Comparison of ENCODE assay signal across 11 cellular contexts in the genomic region with DNA sequence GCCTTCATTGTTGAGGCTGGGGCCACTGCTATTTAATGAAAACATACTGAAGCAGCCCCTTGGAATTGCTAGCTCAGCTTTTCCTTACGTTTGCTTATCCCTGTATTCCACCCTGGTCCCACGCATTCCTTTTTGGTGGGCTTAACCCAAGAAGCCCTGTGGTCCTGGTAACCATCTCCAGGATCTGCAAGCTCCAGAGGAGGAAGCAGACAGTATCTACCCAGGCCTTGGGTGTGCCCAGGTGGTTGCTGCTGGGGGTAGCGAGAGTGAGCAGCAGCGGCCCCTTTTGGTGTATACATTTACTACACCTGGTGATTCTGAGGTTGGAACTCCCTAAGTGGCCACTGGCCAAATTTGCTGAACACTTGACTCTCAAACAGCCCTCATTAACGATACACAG.
DNase-seq lines count a peak whose midpoint lies in the region; ATAC-seq and TF ChIP-seq lines count a peak whose summit lies in the region.
"Had no signal": no experiment of that assay in that cellular context is flagged by ENCODE, and none has a peak within 500 bp of the region (broad histone marks: within the 10 kb centered on the region; RNA-seq: fewer than 3 reads in every experiment).

No MANE protein-coding gene starts in this region.

- no peak overlapping the region for H3K14ac ChIP-seq in neuronal stem cell (ENCODE audit: low read length)

- peaks cover 0 to 5% of the 10 kb centered on the region in 2 donors for H3K4me1 ChIP-seq in neuronal stem cell (ENCODE audit: control insufficient read depth in 2 of 2, insufficient read depth in 1 of 2, low read depth in 1 of 2, low read length in 2 of 2)
- no peaks in the 10 kb centered on the region for H3K4me1 ChIP-seq in lower lobe of right lung

- H3K79me1 ChIP-seq in neuronal stem cell (ENCODE audit: low read depth, low read length): no peaks in the 10 kb centered on the region

- ATAC-seq in HG03571 (IDR thresholded peaks at IDR 0.05; ENCODE audit: unreplicated experiment) (no peak), lower lobe of right lung (no peak)
- no peak for ATAC-seq in activated T-cell treated with anti-CD3 and anti-CD28 coated beads, Interleukin-2, amount 50 U/mL, for 72 hours (replicated peaks in 1 of 2)

- H3K9me3 ChIP-seq in SU-DHL-6 (ENCODE audit: insufficient read depth, low read length): no peaks in the 10 kb centered on the region
- H3K9me3 ChIP-seq in neuronal stem cell (replicated peaks in 1 of 2; ENCODE audit: control insufficient read depth in 2 of 2, insufficient read depth in 1 of 2, low read depth in 1 of 2, low read length in 2 of 2): no peaks in the 10 kb centered on the region
- peaks cover 6% of the 10 kb centered on the region for H3K9me3 ChIP-seq in lower lobe of right lung
- H3K9me3 ChIP-seq: BLaER1 had no signal

- H2AFZ ChIP-seq in SU-DHL-6 (ENCODE audit: low read depth, low read length, severe bottlenecking) (no peak overlapping the region), neuronal stem cell (ENCODE audit: low read length) (no peak overlapping the region)

- no peak overlapping the region for H2BK15ac ChIP-seq in neuronal stem cell (ENCODE audit: low read length)

- no peak overlapping the region for H2BK120ac ChIP-seq in neuronal stem cell (ENCODE audit: low read depth, low read length)

- H3K27ac ChIP-seq in SU-DHL-6 (ENCODE audit: low read depth, low read length) (no peak overlapping the region), neuronal stem cell (replicated peaks; ENCODE audit: low read length) (no peak overlapping the region), lower lobe of right lung (no peak overlapping the region)
- H3K27ac ChIP-seq: BLaER1 had no signal

- H2BK12ac ChIP-seq in neuronal stem cell (ENCODE audit: low read length): no peak overlapping the region

- no peak overlapping the region for H3K18ac ChIP-seq in neuronal stem cell (ENCODE audit: low read length)

- H3K36me3 ChIP-seq in SU-DHL-6 (ENCODE audit: low read length): no peaks in the 10 kb centered on the region
- H3K36me3 ChIP-seq in neuronal stem cell (replicated peaks in 1 of 2; ENCODE audit: control insufficient read depth in 2 of 2, insufficient read depth in 2 of 2, low read length in 2 of 2): no peaks in the 10 kb centered on the region
- H3K36me3 ChIP-seq in lower lobe of right lung: no peaks in the 10 kb centered on the region
- H3K36me3 ChIP-seq: BLaER1 had no signal

- intact Hi-C loops in lower lobe of right lung (cut with DNase I): no loop called here

- no peaks in the 10 kb centered on the region for H4K20me1 ChIP-seq in SU-DHL-6 (ENCODE audit: low read depth, low read length)
- H4K20me1 ChIP-seq: BLaER1 had no signal

- no peak overlapping the region for H2BK5ac ChIP-seq in neuronal stem cell (ENCODE audit: low read length)

- no peaks in the 10 kb centered on the region for H3K27me3 ChIP-seq in SU-DHL-6 (ENCODE audit: low read length)
- H3K27me3 ChIP-seq in neuronal stem cell (ENCODE audit: control insufficient read depth in 3 of 3, insufficient read depth in 3 of 3, low read depth in 1 of 3, low read length in 3 of 3): no peaks in the 10 kb centered on the region
- peaks cover 4% of the 10 kb centered on the region for H3K27me3 ChIP-seq in lower lobe of right lung (ENCODE audit: low read depth)
- H3K27me3 ChIP-seq: BLaER1 had no signal

- no peaks in the 10 kb centered on the region for H3F3A ChIP-seq in SU-DHL-6 (ENCODE audit: insufficient read depth)

- H3K4me3 ChIP-seq in SU-DHL-6 (ENCODE audit: insufficient read depth, low read length, poor library complexity, severe bottlenecking) (no peak overlapping the region), neuronal stem cell (ENCODE audit: low read length in 2 of 2) (no peak overlapping the region), lower lobe of right lung (no peak overlapping the region)
- H3K4me3 ChIP-seq: BLaER1, lung had no signal

- H3K4ac ChIP-seq in neuronal stem cell (ENCODE audit: low read length): no peak overlapping the region

- no peaks in the 10 kb centered on the region for H3K79me2 ChIP-seq in SU-DHL-6 (ENCODE audit: insufficient read depth, low read length)

- H3K9me2 ChIP-seq in SU-DHL-6 (replicated peaks; ENCODE audit: insufficient read depth, low read length): no peaks in the 10 kb centered on the region

- no peak overlapping the region for H3K23ac ChIP-seq in neuronal stem cell (ENCODE audit: low read depth, low read length, poor library complexity)

- H4K8ac ChIP-seq in neuronal stem cell (ENCODE audit: low read depth, low read length): no peak overlapping the region

- H3K9ac ChIP-seq in SU-DHL-6 (ENCODE audit: low read length) (no peak overlapping the region), neuronal stem cell (ENCODE audit: low read depth, low read length, poor library complexity) (no peak overlapping the region)
- H3K9ac ChIP-seq: BLaER1 had no signal

- DNase-seq in SHP77 (lab: John Stamatoyannopoulos, UW) (peak; percentile 11 to 37), SHP77 treated with DMSO at 0.1 percent for 48 hours (lab: John Stamatoyannopoulos, UW) (no peak), neuronal stem cell (ENCODE audit: low spot score) (peak; percentile 15), lower lobe of right lung (no peak)
- no peak for DNase-seq in activated T-cell treated with anti-CD3 and anti-CD28 coated beads, Interleukin-2, amount 50 U/mL, for 72 hours
- DNase-seq: activated CD4-positive, CD25-positive, alpha-beta regulatory T cell treated with anti-CD3 and anti-CD28 coated beads, Interleukin-2, amount 50 U/mL, for 72 hours had no signal

- no peaks in the 10 kb centered on the region for H3K4me1 Mint-ChIP-seq in activated T-cell treated with anti-CD3 and anti-CD28 coated beads, Interleukin-2, amount 50 U/mL, for 72 hours (ENCODE audit: low read depth)

- no peak overlapping the region for H2AK5ac ChIP-seq in neuronal stem cell (ENCODE audit: low read depth, low read length)

- H4K91ac ChIP-seq in neuronal stem cell (ENCODE audit: low read depth, low read length, poor library complexity): no peak overlapping the region

- TF ChIP-seq CTCF in LNCAP (IDR thresholded peaks at IDR 0.05): peak; percentile 41; the same call in 1 of the 2 replicates
- TF ChIP-seq CTCF in SU-DHL-6 (IDR thresholded peaks at IDR 0.05; ENCODE audit: insufficient read depth, low read length, poor library complexity, severe bottlenecking): peak; percentile 34
- TF ChIP-seq CTCF in lower lobe of right lung (IDR thresholded peaks at IDR 0.05): no peak

- no peaks in the 10 kb centered on the region for H3K27me3 Mint-ChIP-seq in activated T-cell treated with anti-CD3 and anti-CD28 coated beads, Interleukin-2, amount 50 U/mL, for 72 hours (ENCODE audit: low read depth)

- no peak overlapping the region for H3K4me3 Mint-ChIP-seq in activated T-cell treated with anti-CD3 and anti-CD28 coated beads, Interleukin-2, amount 50 U/mL, for 72 hours

- H3K36me3 Mint-ChIP-seq in activated T-cell treated with anti-CD3 and anti-CD28 coated beads, Interleukin-2, amount 50 U/mL, for 72 hours (ENCODE audit: insufficient read depth in 2 of 2): no peaks in the 10 kb centered on the region

- no CpG with 5 or more reads among the region's 5 CpGs for WGBS in neuronal stem cell (ENCODE audit: extremely low coverage in 2 of 2, insufficient read length in 2 of 2, insufficient replicate concordance in 1 of 2), 2 donors

- H3K27ac Mint-ChIP-seq in activated T-cell treated with anti-CD3 and anti-CD28 coated beads, Interleukin-2, amount 50 U/mL, for 72 hours: no peak overlapping the region

- H3K4me2 ChIP-seq in SU-DHL-6 (ENCODE audit: low read depth, low read length, poor library complexity, severe bottlenecking): no peak overlapping the region
- H3K4me2 ChIP-seq in neuronal stem cell (ENCODE audit: insufficient read depth, low read length, poor library complexity, severe bottlenecking): no peak overlapping the region
- H3K4me2 ChIP-seq: BLaER1 had no signal

- H3K9me3 Mint-ChIP-seq in activated T-cell treated with anti-CD3 and anti-CD28 coated beads, Interleukin-2, amount 50 U/mL, for 72 hours: no peaks in the 10 kb centered on the region

Comparison
In these comparisons a context has a peak if more than half of its experiments do, and no peak if none do; other contexts are left out.
1. DNase-seq: peak in SHP77 (2 of 2) and neuronal stem cell (single experiment); none in SHP77 treated with DMSO at 0.1 percent for 48 hours (single experiment), activated T-cell treated with anti-CD3 and anti-CD28 coated beads, Interleukin-2, amount 50 U/mL, for 72 hours (0 of 2) and lower lobe of right lung (single experiment).